Comparison of ENCODE assay signal across 19 cellular contexts in genomic region chr18:41466436-41467160, GRCh38.
"Had no signal": no experiment of that assay in that cellular context is flagged by ENCODE, and none has a peak within 500 bp of the region (broad histone marks: within the 10 kb centered on the region; RNA-seq: fewer than 3 reads in every experiment).

No MANE protein-coding gene starts in this region.

- H3K36me3 ChIP-seq: breast epithelium, esophagus squamous epithelium, left ventricle myocardium inferior had no signal

- H3K27ac ChIP-seq: breast epithelium, esophagus squamous epithelium, left ventricle myocardium inferior had no signal

- H3K9me3 ChIP-seq: breast epithelium, esophagus squamous epithelium, left ventricle myocardium inferior had no signal

- H3K4me1 ChIP-seq: breast epithelium, esophagus squamous epithelium, left ventricle myocardium inferior had no signal

- H3K4me1 Mint-ChIP-seq: activated CD4-positive, alpha-beta memory T cell treated with anti-CD3 and anti-CD28 coated beads, Interleukin-2, amount 10 ng/mL, durations not matched to agents 7 days and 5 days; activated CD8-positive, alpha-beta memory T cell treated with anti-CD3 and anti-CD28 coated beads, Interleukin-2, amount 10 ng/mL, durations not matched to agents 7 days and 5 days; activated naive CD8-positive, alpha-beta T cell treated with anti-CD3 and anti-CD28 coated beads, Interleukin-2, amount 10 ng/mL, durations not matched to agents 7 days and 5 days had no signal

- ATAC-seq: activated CD8-positive, alpha-beta memory T cell treated with anti-CD3 and anti-CD28 coated beads, Interleukin-2, amount 10 ng/mL, durations not matched to agents 7 days and 5 days had no signal

- H3K27me3 Mint-ChIP-seq: activated CD4-positive, alpha-beta memory T cell treated with anti-CD3 and anti-CD28 coated beads, Interleukin-2, amount 10 ng/mL, durations not matched to agents 7 days and 5 days; activated CD8-positive, alpha-beta memory T cell treated with anti-CD3 and anti-CD28 coated beads, Interleukin-2, amount 10 ng/mL, durations not matched to agents 7 days and 5 days; activated naive CD8-positive, alpha-beta T cell treated with anti-CD3 and anti-CD28 coated beads, Interleukin-2, amount 10 ng/mL, durations not matched to agents 7 days and 5 days had no signal

- H3K9me3 Mint-ChIP-seq: nephron had no signal

- DNase-seq: activated CD4-positive, alpha-beta memory T cell treated with anti-CD3 and anti-CD28 coated beads, Interleukin-2, amount 10 ng/mL, durations not matched to agents 7 days and 5 days; activated CD4-positive, alpha-beta T cell treated with anti-CD3 and anti-CD28 coated beads for 48 hours; activated CD4-positive, CD25-positive, alpha-beta regulatory T cell; activated CD8-positive, alpha-beta memory T cell treated with anti-CD3 and anti-CD28 coated beads, Interleukin-2, amount 10 ng/mL, durations not matched to agents 7 days and 5 days; activated naive CD8-positive, alpha-beta T cell treated with anti-CD3 and anti-CD28 coated beads, Interleukin-2, amount 10 ng/mL, durations not matched to agents 7 days and 5 days; aorta; cerebellar nuclear complex; effector CD4-positive, alpha-beta T cell; esophagus squamous epithelium; left ventricle myocardium inferior; mammary epithelial cell; midbrain; nucleus accumbens; posterior cingulate gyrus; retina; stimulated activated naive CD4-positive, alpha-beta T cell had no signal

- H3K27ac Mint-ChIP-seq: activated CD4-positive, alpha-beta memory T cell treated with anti-CD3 and anti-CD28 coated beads, Interleukin-2, amount 10 ng/mL, durations not matched to agents 7 days and 5 days; activated CD8-positive, alpha-beta memory T cell treated with anti-CD3 and anti-CD28 coated beads, Interleukin-2, amount 10 ng/mL, durations not matched to agents 7 days and 5 days; activated naive CD8-positive, alpha-beta T cell treated with anti-CD3 and anti-CD28 coated beads, Interleukin-2, amount 10 ng/mL, durations not matched to agents 7 days and 5 days; T-helper 2 cell treated with Interferon-gamma antibody and Interleukin-4, amounts not matched to agents 5 μg/mL and 100 μg/mL, for 36 hours had no signal

- H3K27me3 ChIP-seq: breast epithelium, esophagus squamous epithelium had no signal

- H3K4me3 ChIP-seq: breast epithelium, esophagus squamous epithelium, left ventricle myocardium inferior had no signal

- H3K36me3 Mint-ChIP-seq: activated CD8-positive, alpha-beta memory T cell treated with anti-CD3 and anti-CD28 coated beads, Interleukin-2, amount 10 ng/mL, durations not matched to agents 7 days and 5 days; activated naive CD8-positive, alpha-beta T cell treated with anti-CD3 and anti-CD28 coated beads, Interleukin-2, amount 10 ng/mL, durations not matched to agents 7 days and 5 days had no signal

- H3K4me3 Mint-ChIP-seq: activated CD4-positive, alpha-beta memory T cell treated with anti-CD3 and anti-CD28 coated beads, Interleukin-2, amount 10 ng/mL, durations not matched to agents 7 days and 5 days; activated CD8-positive, alpha-beta memory T cell treated with anti-CD3 and anti-CD28 coated beads, Interleukin-2, amount 10 ng/mL, durations not matched to agents 7 days and 5 days; activated naive CD8-positive, alpha-beta T cell treated with anti-CD3 and anti-CD28 coated beads, Interleukin-2, amount 10 ng/mL, durations not matched to agents 7 days and 5 days; nephron; T-helper 2 cell treated with Interferon-gamma antibody and Interleukin-4, amounts not matched to agents 5 μg/mL and 100 μg/mL, for 36 hours had no signal
